ENCODE assay signal across 24 cellular contexts in genomic region chr4:12975511-12975910, GRCh38.
"Had no signal": no experiment of that assay in that cellular context is flagged by ENCODE, and none has a peak within 500 bp of the region (broad histone marks: within the 10 kb centered on the region; RNA-seq: fewer than 3 reads in every experiment).

No MANE protein-coding gene starts in this region.

- H3K4me1 ChIP-seq: gastrocnemius medialis, heart right ventricle, left ventricle myocardium inferior, lower lobe of right lung had no signal

- H3K9me3 ChIP-seq: esophagus squamous epithelium, gastrocnemius medialis, left ventricle myocardium inferior, lower lobe of right lung, mucosa of descending colon had no signal

- DNase-seq: effector CD8-positive, alpha-beta T cell; effector memory CD8-positive, alpha-beta T cell; endodermal cell; erythroblast; esophagus squamous epithelium; foreskin fibroblast; foreskin melanocyte; gastrocnemius medialis; glutamatergic neuron; head of caudate nucleus; heart right ventricle; hippocampal formation; left cardiac atrium; left ventricle myocardium inferior; lower lobe of right lung; mesenchymal stem cell; mucosa of descending colon; naive thymus-derived CD4-positive, alpha-beta T cell had no signal

- H3K4me3 ChIP-seq: coronary artery, esophagus squamous epithelium, gastrocnemius medialis, heart right ventricle, left ventricle myocardium inferior, lower lobe of right lung, mucosa of descending colon had no signal

- H3K27ac ChIP-seq: coronary artery, epithelial cell of prostate, esophagus squamous epithelium, gastrocnemius medialis, heart right ventricle, left ventricle myocardium inferior, lower lobe of right lung had no signal

- ATAC-seq: effector memory CD8-positive, alpha-beta T cell; esophagus mucosa; gastrocnemius medialis; heart right ventricle; left cardiac atrium; left lobe of liver; lower lobe of right lung; mucosa of descending colon; naive thymus-derived CD4-positive, alpha-beta T cell had no signal

- H3K27ac Mint-ChIP-seq: dendritic cell treated with granulocyte-macrophage colony-stimulating factor and Interleukin-4, amounts not matched to agents 40 ng/mL and 50 ng/mL, for 4 days; effector memory CD8-positive, alpha-beta T cell; endodermal cell; mesothelial cell of epicardium; naive thymus-derived CD4-positive, alpha-beta T cell had no signal

- H3K36me3 ChIP-seq: esophagus squamous epithelium, gastrocnemius medialis, heart right ventricle, left ventricle myocardium inferior, lower lobe of right lung had no signal

- H3K27me3 ChIP-seq: esophagus squamous epithelium, gastrocnemius medialis, heart right ventricle had no signal

- H3K36me3 Mint-ChIP-seq: mesothelial cell of epicardium; naive thymus-derived CD4-positive, alpha-beta T cell had no signal

- H3K9me3 Mint-ChIP-seq: endodermal cell had no signal
